8 cellular contexts compared by ENCODE assay signal in genomic region chr2:101252408-101253012, GRCh38. TPM values are rescaled to one million over a fixed set of nuclear protein-coding genes. Genes with fewer than 3 reads are reported as not detected.
DNase-seq lines count a peak whose midpoint lies in the region; ATAC-seq and TF ChIP-seq lines count a peak whose summit lies in the region.

Gene CNOT11, plus strand, starts transcription at chr2:101252886. Its CDS starts 79 bp downstream, at chr2:101252965.

- no peaks in the 10 kb centered on the region for H3K36me3 ChIP-seq in SU-DHL-6 (ENCODE audit: low read length)
- H3K36me3 ChIP-seq in parathyroid adenoma (ENCODE audit: control insufficient read depth, insufficient read depth, low read length), result no peaks in the 10 kb centered on the region
- H3K36me3 ChIP-seq in tibial nerve, result peaks cover 0 to 7% (median 0%) of the 10 kb centered on the region in 3 donors

- H3K27ac ChIP-seq in SU-DHL-6 (ENCODE audit: low read depth, low read length), result peak within 1 kb of the TSS; percentile 76
- H3K27ac ChIP-seq in parathyroid adenoma, result peak within 1 kb of the TSS; percentile 86
- peak within 1 kb of the TSS; percentile 80 to 95 (median 91) for H3K27ac ChIP-seq in tibial nerve

- peaks cover 3% of the 10 kb centered on the region; the same call in 1 of the 2 replicates for H4K20me1 ChIP-seq in SU-DHL-6 (ENCODE audit: low read depth, low read length)

- POLR2A ChIA-PET in activated naive CD8-positive, alpha-beta T cell treated with anti-CD3 and anti-CD28 coated beads, Interleukin-2, amount 10 ng/mL, durations not matched to agents 7 days and 5 days (lab: Charles Lee), result interaction anchor here (0.8 to 4.1 kb wide), 18 partner anchors 12 to 250 kb away, joined by 3 to 28 read pairs (median 6); partner anchors contain the start of genes CREG2, RFX8, RNF149 and RPL31

- H3K9ac ChIP-seq in SU-DHL-6 (ENCODE audit: low read length), result peak within 1 kb of the TSS; percentile 98
- H3K9ac ChIP-seq in parathyroid adenoma, result peak within 1 kb of the TSS; percentile 85

- 1% methylated on average over 27 to 55 of the region's 63 CpGs for WGBS in tibial nerve, 2 donors

- H3K27me3 Mint-ChIP-seq in activated naive CD8-positive, alpha-beta T cell treated with anti-CD3 and anti-CD28 coated beads, Interleukin-2, amount 10 ng/mL, durations not matched to agents 7 days and 5 days, result no peaks in the 10 kb centered on the region

- H3K4me2 ChIP-seq in SU-DHL-6 (ENCODE audit: low read depth, low read length, poor library complexity, severe bottlenecking) (peak within 1 kb of the TSS; percentile 87), parathyroid adenoma (ENCODE audit: low read length) (peak within 1 kb of the TSS; percentile 97)

- intact Hi-C loops in Right ventricle myocardium superior (cut with DNase I), result no loop called here

- peaks cover 5% of the 10 kb centered on the region for H3K4me1 ChIP-seq in parathyroid adenoma
- peaks cover 7 to 39% (median 21%) of the 10 kb centered on the region in 4 donors for H3K4me1 ChIP-seq in tibial nerve

- ATAC-seq in HG02678 (IDR thresholded peaks at IDR 0.05; ENCODE audit: unreplicated experiment) (peak; percentile 84), Right ventricle myocardium superior (ENCODE audit: poor library complexity) (peak; percentile 95)
- ATAC-seq in activated naive CD8-positive, alpha-beta T cell treated with anti-CD3 and anti-CD28 coated beads, Interleukin-2, amount 10 ng/mL, durations not matched to agents 7 days and 5 days (ENCODE audit: low read depth), result peak; percentile 83

- H3K27me3 ChIP-seq in SU-DHL-6 (ENCODE audit: low read length) (no peaks in the 10 kb centered on the region), parathyroid adenoma (ENCODE audit: control insufficient read depth, insufficient read depth, low read length) (no peaks in the 10 kb centered on the region), tibial nerve (no peaks in the 10 kb centered on the region)

- H3K27ac Mint-ChIP-seq in activated naive CD8-positive, alpha-beta T cell treated with anti-CD3 and anti-CD28 coated beads, Interleukin-2, amount 10 ng/mL, durations not matched to agents 7 days and 5 days, result peak within 1 kb of the TSS; percentile 97

- peaks cover 42% of the 10 kb centered on the region for H3K79me2 ChIP-seq in SU-DHL-6 (ENCODE audit: insufficient read depth, low read length)
- H3K79me2 ChIP-seq in parathyroid adenoma, result peaks cover 22% of the 10 kb centered on the region

- H3K9me2 ChIP-seq in SU-DHL-6 (replicated peaks; ENCODE audit: insufficient read depth, low read length), result no peaks in the 10 kb centered on the region

- peak within 1 kb of the TSS; percentile 91 for H2AFZ ChIP-seq in SU-DHL-6 (ENCODE audit: low read depth, low read length, severe bottlenecking)
- peak within 1 kb of the TSS; percentile 97 for H2AFZ ChIP-seq in parathyroid adenoma

- peak in 1 of 2 donors; percentile 95 for TF ChIP-seq EP300 in tibial nerve (IDR thresholded peaks at IDR 0.05)

- peak within 1 kb of the TSS; percentile 92 for H3K4me3 ChIP-seq in SU-DHL-6 (ENCODE audit: insufficient read depth, low read length, poor library complexity, severe bottlenecking)
- peak within 1 kb of the TSS; percentile 88 for H3K4me3 ChIP-seq in parathyroid adenoma (ENCODE audit: low read depth, low read length)
- H3K4me3 ChIP-seq in tibial nerve, result peak within 1 kb of the TSS; percentile 61 to 100 (median 98)

- peaks cover 37% of the 10 kb centered on the region for H3K4me1 Mint-ChIP-seq in activated naive CD8-positive, alpha-beta T cell treated with anti-CD3 and anti-CD28 coated beads, Interleukin-2, amount 10 ng/mL, durations not matched to agents 7 days and 5 days

- DNase-seq in NCI-H128 (lab: John Stamatoyannopoulos, UW; ENCODE audit: unreplicated experiment), result peak; percentile 99
- peak; percentile 98 for DNase-seq in activated naive CD8-positive, alpha-beta T cell treated with anti-CD3 and anti-CD28 coated beads, Interleukin-2, amount 10 ng/mL, durations not matched to agents 7 days and 5 days
- DNase-seq in Right ventricle myocardium superior, result peak; percentile 100
- peak; percentile 99 to 100 for DNase-seq in tibial nerve (ENCODE audit: low spot score in 2 of 2)

- peaks cover 12% of the 10 kb centered on the region for H3K36me3 Mint-ChIP-seq in activated naive CD8-positive, alpha-beta T cell treated with anti-CD3 and anti-CD28 coated beads, Interleukin-2, amount 10 ng/mL, durations not matched to agents 7 days and 5 days

- no peaks in the 10 kb centered on the region for H3K9me3 Mint-ChIP-seq in activated naive CD8-positive, alpha-beta T cell treated with anti-CD3 and anti-CD28 coated beads, Interleukin-2, amount 10 ng/mL, durations not matched to agents 7 days and 5 days

- peak within 1 kb of the TSS; percentile 93 for H3K4me3 Mint-ChIP-seq in activated naive CD8-positive, alpha-beta T cell treated with anti-CD3 and anti-CD28 coated beads, Interleukin-2, amount 10 ng/mL, durations not matched to agents 7 days and 5 days

- no peaks in the 10 kb centered on the region for H3K9me3 ChIP-seq in SU-DHL-6 (ENCODE audit: insufficient read depth, low read length)
- H3K9me3 ChIP-seq in parathyroid adenoma (ENCODE audit: control insufficient read depth, low read length), result no peaks in the 10 kb centered on the region
- H3K9me3 ChIP-seq in tibial nerve, result no peaks in the 10 kb centered on the region

- H3F3A ChIP-seq in SU-DHL-6 (ENCODE audit: insufficient read depth), result 0 out of 2 replicates have a peak, but pooled peaks cover 2% of the 10 kb centered on the region

- TF ChIP-seq POLR2A in GM10847 (IDR thresholded peaks at IDR 0.05; ENCODE audit: extremely low read depth, insufficient read length), result peak; percentile 89
- peak; percentile 40 to 66 for TF ChIP-seq POLR2A in tibial nerve (IDR thresholded peaks at IDR 0.05)

- TF ChIP-seq CTCF in SU-DHL-6 (IDR thresholded peaks at IDR 0.05; ENCODE audit: insufficient read depth, low read length, poor library complexity, severe bottlenecking), result no peak
- TF ChIP-seq CTCF in parathyroid adenoma (IDR thresholded peaks at IDR 0.05), result no peak
- TF ChIP-seq CTCF in tibial nerve (IDR thresholded peaks at IDR 0.05), result peak in 1 of 5 experiments; percentile 22

RNA-seq across cellular contexts. Expression of gene CNOT11, which starts in this region (rescaled TPM):
- 10 to 100 TPM; 64.2 to 65.0 TPM for total RNA-seq in activated naive CD8-positive, alpha-beta T cell treated with anti-CD3 and anti-CD28 coated beads, Interleukin-2, amount 10 ng/mL, durations not matched to agents 7 days and 5 days
- 33.1 TPM for total RNA-seq in Right ventricle myocardium superior
- total RNA-seq in tibial nerve, result 10 to 100 TPM; 17.5 to 29.9 (median 19.6) TPM

Comparison
In these comparisons a context has a peak if more than half of its experiments do, and no peak if none do; other contexts are left out.
1. Peak in every context shown above with its lines: DNase-seq, ATAC-seq, H3K4me3 ChIP-seq and H3K27ac ChIP-seq.